In genomic region chr11:106276126-106276525, GRCh38 we compare ENCODE assay signal across 19 cellular contexts.
DNase-seq lines count a peak whose midpoint lies in the region; ATAC-seq and TF ChIP-seq lines count a peak whose summit lies in the region.
"Had no signal": no experiment of that assay in that cellular context is flagged by ENCODE, and none has a peak within 500 bp of the region (broad histone marks: within the 10 kb centered on the region; RNA-seq: fewer than 3 reads in every experiment).

No MANE protein-coding gene starts in this region.

- H3K4me3 ChIP-seq in AG10803 (ENCODE audit: low read length) (no peak overlapping the region), SK-N-SH (ENCODE audit: low read depth in 2 of 2, low read length in 1 of 2) (no peak overlapping the region), choroid plexus epithelial cell (ENCODE audit: low read depth, low read length) (no peak overlapping the region), fibroblast of the aortic adventitia (ENCODE audit: low read depth, low read length) (no peak overlapping the region)

- peak overlapping the region; percentile 24; the same call in 1 of the 2 replicates for H2AFZ ChIP-seq in SK-N-SH (ENCODE audit: low read depth)

- H3K9me2 ChIP-seq in SK-N-SH = no peaks in the 10 kb centered on the region

- DNase-seq in AG10803 (ENCODE audit: low read depth) (peak; percentile 27), SK-N-SH (no peak), choroid plexus epithelial cell (ENCODE audit: low read depth) (peak; percentile 44), fibroblast of the aortic adventitia (ENCODE audit: low read depth) (peak; percentile 51), CD1c-positive myeloid dendritic cell (ENCODE audit: extremely low spot score) (no peak)
- DNase-seq in activated CD8-positive, alpha-beta memory T cell treated with anti-CD3 and anti-CD28 coated beads, Interleukin-2, amount 50 U/mL, for 4 hours = no peak
- no peak for DNase-seq in stimulated activated CD8-positive, alpha-beta memory T cell treated with anti-CD3 and anti-CD28 coated beads, Interleukin-4, amount 100 ng/mL, for 48 hours
- DNase-seq: CD4-positive, CD25-positive, alpha-beta regulatory T cell; COR-L47; DMS 273 treated with DMSO at 0.1 percent for 48 hours; GF-D8; KBM-7; NCI-H1105; NCI-H2081; NCI-H774; RPMI8226; SHP77 treated with DMSO at 0.1 percent for 48 hours had no signal

- 0 out of 4 replicates have a peak overlapping the region, but pooled peaks of 1 of the 2 experiments have one; percentile 8 for H3K27ac ChIP-seq in SK-N-SH (ENCODE audit: low read depth in 2 of 2, low read length in 1 of 2)
- H3K27ac ChIP-seq: 22Rv1 had no signal

- no peak for TF ChIP-seq RAD21 in SK-N-SH (IDR thresholded peaks at IDR 0.05; ENCODE audit: low read length)

- no peak for TF ChIP-seq EP300 in SK-N-SH (IDR thresholded peaks at IDR 0.05; ENCODE audit: borderline replicate concordance in 1 of 2, low read depth in 1 of 2, low read length in 1 of 2)

- H3K27me3 ChIP-seq in SK-N-SH (ENCODE audit: insufficient read depth) = no peaks in the 10 kb centered on the region

- POLR2A ChIA-PET in SK-N-SH (lab: Yijun Ruan, JAX) = no interaction called here

- no peak for TF ChIP-seq CTCF in AG10803 (conservative IDR thresholded peaks at IDR 0.05; ENCODE audit: low read length)
- TF ChIP-seq CTCF in SK-N-SH (IDR thresholded peaks at IDR 0.05) = no peak
- no peak for TF ChIP-seq CTCF in choroid plexus epithelial cell (conservative IDR thresholded peaks at IDR 0.05; ENCODE audit: low read depth, low read length)
- no peak for TF ChIP-seq CTCF in fibroblast of the aortic adventitia (IDR thresholded peaks at IDR 0.05; ENCODE audit: insufficient read depth, low read length)

- H3K4me2 ChIP-seq in SK-N-SH = no peak overlapping the region

- no peaks in the 10 kb centered on the region for H3F3A ChIP-seq in SK-N-SH (replicated peaks; ENCODE audit: insufficient read depth)

- CTCF ChIA-PET in SK-N-SH (lab: Yijun Ruan, JAX) = no interaction called here

- H3K4me1 ChIP-seq in SK-N-SH (ENCODE audit: control insufficient read depth in 1 of 2, insufficient read depth in 2 of 2, low read depth in 1 of 2, low read length in 1 of 2) = peaks cover 0 to 4% of the 10 kb centered on the region in 2 experiments; a peak in 1 of 4 replicates

- no peaks in the 10 kb centered on the region for H3K36me3 ChIP-seq in SK-N-SH (replicated peaks in 1 of 2; ENCODE audit: control insufficient read depth in 1 of 2, insufficient read depth in 2 of 2, low read length in 1 of 2)

- H4K20me1 ChIP-seq in SK-N-SH (ENCODE audit: insufficient read depth) = no peaks in the 10 kb centered on the region

- no peak overlapping the region for H3K9ac ChIP-seq in SK-N-SH

- H3K9me3 ChIP-seq in SK-N-SH = no peaks in the 10 kb centered on the region

- no peak for ATAC-seq in GM18498 (IDR thresholded peaks at IDR 0.05; ENCODE audit: unreplicated experiment)

- no peaks in the 10 kb centered on the region for H3K79me2 ChIP-seq in SK-N-SH (ENCODE audit: insufficient read depth)

TF ChIP-seq in SK-N-SH, 30 proteins besides CTCF, POLR2A, EP300 and RAD21:
- no peak for TF ChIP-seq NRF1 (IDR thresholded peaks at IDR 0.05; ENCODE audit: low read depth, low read length)
- 0 out of 2 replicates have a peak, but pooled peaks have one; percentile 12 for TF ChIP-seq FOSL2 (IDR thresholded peaks at IDR 0.05; ENCODE audit: borderline replicate concordance, low read depth)

Comparison
In these comparisons a context has a peak if more than half of its experiments do, and no peak if none do; other contexts are left out.
1. DNase-seq: peak in AG10803 (single experiment), choroid plexus epithelial cell (single experiment) and fibroblast of the aortic adventitia (single experiment); none in SK-N-SH (single experiment), activated CD8-positive, alpha-beta memory T cell treated with anti-CD3 and anti-CD28 coated beads, Interleukin-2, amount 50 U/mL, for 4 hours (single experiment), CD1c-positive myeloid dendritic cell (single experiment) and stimulated activated CD8-positive, alpha-beta memory T cell treated with anti-CD3 and anti-CD28 coated beads, Interleukin-4, amount 100 ng/mL, for 48 hours (single experiment).